9 cellular contexts compared by ENCODE assay signal in the genomic region with DNA sequence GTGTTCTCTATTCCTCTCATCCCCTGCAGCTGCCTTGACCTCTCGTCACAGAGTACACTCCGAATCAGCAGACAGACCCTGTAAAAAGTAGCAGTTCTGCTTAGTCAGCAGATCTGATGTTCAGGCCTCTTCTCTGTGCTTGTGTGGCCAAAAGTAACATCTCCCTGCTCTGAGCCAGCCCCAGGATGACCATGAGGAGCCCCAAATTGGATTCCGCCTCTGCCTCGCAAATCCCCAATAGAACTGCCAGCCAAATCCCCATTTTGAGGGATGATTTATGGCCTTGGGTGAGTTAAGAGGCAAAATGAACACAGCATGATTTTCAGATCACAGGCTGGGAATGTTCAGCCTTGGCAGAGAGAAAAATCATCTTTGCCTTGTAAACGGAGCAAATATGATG.
A peak's percentile ranks its signal among the peaks of the same experiment; 100 is the strongest.
DNase-seq lines count a peak whose midpoint lies in the region; ATAC-seq, FAIRE-seq and TF ChIP-seq lines count a peak whose summit lies in the region.
"Had no signal": no experiment of that assay in that cellular context is flagged by ENCODE, and none has a peak within 500 bp of the region (broad histone marks: within the 10 kb centered on the region; RNA-seq: fewer than 3 reads in every experiment).

No MANE protein-coding gene starts in this region.

- peaks cover 22% of the 10 kb centered on the region for H3K4me1 Mint-ChIP-seq in T-helper 17 cell
- H3K4me1 Mint-ChIP-seq in CD4-positive, alpha-beta memory T cell: peaks cover 22 to 63% (median 28%) of the 10 kb centered on the region in 4 donors

- POLR2A ChIA-PET in AG04450 (lab: Yijun Ruan, JAX): interaction anchor here (1.3 to 1.7 kb wide), 2 partner anchors 17 to 20 kb away, joined by 4 to 29 read pairs; no protein-coding TSS in a partner anchor
- POLR2A ChIA-PET in CD4-positive, alpha-beta memory T cell (lab: Charles Lee; ENCODE audit: partially characterized antibody): interaction anchor here (1.3 kb wide), 1 partner anchor 80 kb away, joined by 4 read pairs; no protein-coding TSS in a partner anchor

- DNase-seq in AG04450 (ENCODE audit: low read depth, low spot score): no peak
- no peak for DNase-seq in T-helper 17 cell
- peak in 1 of 2 donors; percentile 31 for DNase-seq in cardiac muscle cell (ENCODE audit: low read depth in 1 of 2, low spot score in 1 of 2)
- no peak for DNase-seq in pancreas
- no peak for DNase-seq in CD4-positive, alpha-beta memory T cell
- no peak for DNase-seq in NCI-H1105 treated with DMSO at 0.1 percent for 48 hours (lab: John Stamatoyannopoulos, UW)
- no peak for DNase-seq in HuH-7 (ENCODE audit: low spot score)
- DNase-seq: C1 segment of cervical spinal cord had no signal

- intact Hi-C loops in pancreas (cut with DNase I): no loop called here
- intact Hi-C loops in CD4-positive, alpha-beta memory T cell (cut with micrococcal nuclease): no loop called here

- peak overlapping the region; percentile 39 for H3K4me3 Mint-ChIP-seq in T-helper 17 cell
- H3K4me3 Mint-ChIP-seq in CD4-positive, alpha-beta memory T cell: no peak overlapping the region

- peak overlapping the region; percentile 94 for H3K27ac ChIP-seq in AG04450 (ENCODE audit: low read depth, low read length)
- H3K27ac ChIP-seq in cardiac muscle cell: peak overlapping the region; percentile 93
- peak overlapping the region in 1 of 4 donors; percentile 50 for H3K27ac ChIP-seq in pancreas
- no peak overlapping the region for H3K27ac ChIP-seq in CD4-positive, alpha-beta memory T cell (ENCODE audit: low read depth, low read length)

- TF ChIP-seq CTCF in AG04450 (IDR thresholded peaks at IDR 0.05; ENCODE audit: low read depth, low read length): no peak
- TF ChIP-seq CTCF in cardiac muscle cell (IDR thresholded peaks at IDR 0.05; ENCODE audit: low read depth, low read length): no peak
- TF ChIP-seq CTCF in pancreas (IDR thresholded peaks at IDR 0.05): no peak

- CTCF ChIA-PET in AG04450 (lab: Charles Lee): interaction anchor here (1.1 to 1.3 kb wide), 3 partner anchors 18 to 121 kb away, joined by 3 to 8 read pairs (median 4); no protein-coding TSS in a partner anchor
- CTCF ChIA-PET in CD4-positive, alpha-beta memory T cell (lab: Charles Lee; ENCODE audit: partially characterized antibody): interaction anchor here (3.9 kb wide), 1 partner anchor 75 kb away, joined by 17 read pairs; no protein-coding TSS in a partner anchor

- no peak overlapping the region for H3K4me3 ChIP-seq in AG04450 (ENCODE audit: low read depth, low read length)
- H3K4me3 ChIP-seq in cardiac muscle cell: no peak overlapping the region
- no peak overlapping the region for H3K4me3 ChIP-seq in pancreas
- no peak overlapping the region for H3K4me3 ChIP-seq in CD4-positive, alpha-beta memory T cell (ENCODE audit: low read length in 2 of 2)

- H3K27me3 Mint-ChIP-seq in T-helper 17 cell: no peaks in the 10 kb centered on the region
- H3K27me3 Mint-ChIP-seq in CD4-positive, alpha-beta memory T cell: no peaks in the 10 kb centered on the region

- ATAC-seq in T-helper 17 cell: no peak
- peak in 3 of 4 donors; percentile 20 to 33 (median 28) for ATAC-seq in pancreas
- ATAC-seq in HG03457 (IDR thresholded peaks at IDR 0.05; ENCODE audit: unreplicated experiment): no peak

- H3K9me3 ChIP-seq in AG04450 (ENCODE audit: control insufficient read depth, insufficient read depth, low read length) (no peaks in the 10 kb centered on the region; the same call in 1 of the 2 replicates), T-helper 17 cell (ENCODE audit: control insufficient read depth, low read length, poor library complexity, severe bottlenecking) (no peaks in the 10 kb centered on the region), cardiac muscle cell (ENCODE audit: low read depth) (no peaks in the 10 kb centered on the region), pancreas (no peaks in the 10 kb centered on the region)
- H3K9me3 ChIP-seq in CD4-positive, alpha-beta memory T cell (ENCODE audit: control insufficient read depth in 1 of 2, low read length in 2 of 2): no peaks in the 10 kb centered on the region

- peaks cover 54% of the 10 kb centered on the region for H3K4me1 ChIP-seq in cardiac muscle cell (ENCODE audit: low read depth)
- H3K4me1 ChIP-seq in pancreas: peaks cover 0 to 4% (median 0%) of the 10 kb centered on the region in 3 donors
- peaks cover 32% of the 10 kb centered on the region for H3K4me1 ChIP-seq in CD4-positive, alpha-beta memory T cell (ENCODE audit: insufficient read depth, low read length)

- no peak for FAIRE-seq in pancreas (lab: Jason Lieb, UNC)

- 68 to 70% methylated on average over 5 of the region's 5 CpGs for WGBS in pancreas, 2 donors

- H3K36me3 ChIP-seq in cardiac muscle cell (no peaks in the 10 kb centered on the region), pancreas (no peaks in the 10 kb centered on the region)
- no peaks in the 10 kb centered on the region for H3K36me3 ChIP-seq in CD4-positive, alpha-beta memory T cell (ENCODE audit: insufficient read depth, low read length)

- H3K27me3 ChIP-seq in AG04450 (ENCODE audit: control insufficient read depth, insufficient read depth, low read length) (no peaks in the 10 kb centered on the region), cardiac muscle cell (no peaks in the 10 kb centered on the region), pancreas (no peaks in the 10 kb centered on the region)
- no peaks in the 10 kb centered on the region for H3K27me3 ChIP-seq in CD4-positive, alpha-beta memory T cell (ENCODE audit: insufficient read depth, low read length)

- no peaks in the 10 kb centered on the region for H3K9me3 Mint-ChIP-seq in CD4-positive, alpha-beta memory T cell

- H3K27ac Mint-ChIP-seq in T-helper 17 cell: peak overlapping the region; percentile 16
- peak overlapping the region in 2 of 7 donors; percentile 49 to 76 for H3K27ac Mint-ChIP-seq in CD4-positive, alpha-beta memory T cell

- no peaks in the 10 kb centered on the region for H3K36me3 Mint-ChIP-seq in T-helper 17 cell (ENCODE audit: low read depth)
- peaks cover 0 to 1% of the 10 kb centered on the region in 2 donors for H3K36me3 Mint-ChIP-seq in CD4-positive, alpha-beta memory T cell

Comparison
In these comparisons a context has a peak if more than half of its experiments do, and no peak if none do; other contexts are left out.
1. ATAC-seq: peak in pancreas (3 of 4); none in T-helper 17 cell (single experiment) and HG03457 (single experiment).